Comparison of ENCODE assay signal across 1 cellular context in genomic region chr5:8413975-8414374, GRCh38.
TF ChIP-seq lines count a peak whose summit lies in the region.

No MANE protein-coding gene starts in this region.

TF ChIP-seq in H1, 55 proteins besides CTCF, POLR2A, EP300 and RAD21 (continued from another document):
- TF ChIP-seq, protein P1, sequence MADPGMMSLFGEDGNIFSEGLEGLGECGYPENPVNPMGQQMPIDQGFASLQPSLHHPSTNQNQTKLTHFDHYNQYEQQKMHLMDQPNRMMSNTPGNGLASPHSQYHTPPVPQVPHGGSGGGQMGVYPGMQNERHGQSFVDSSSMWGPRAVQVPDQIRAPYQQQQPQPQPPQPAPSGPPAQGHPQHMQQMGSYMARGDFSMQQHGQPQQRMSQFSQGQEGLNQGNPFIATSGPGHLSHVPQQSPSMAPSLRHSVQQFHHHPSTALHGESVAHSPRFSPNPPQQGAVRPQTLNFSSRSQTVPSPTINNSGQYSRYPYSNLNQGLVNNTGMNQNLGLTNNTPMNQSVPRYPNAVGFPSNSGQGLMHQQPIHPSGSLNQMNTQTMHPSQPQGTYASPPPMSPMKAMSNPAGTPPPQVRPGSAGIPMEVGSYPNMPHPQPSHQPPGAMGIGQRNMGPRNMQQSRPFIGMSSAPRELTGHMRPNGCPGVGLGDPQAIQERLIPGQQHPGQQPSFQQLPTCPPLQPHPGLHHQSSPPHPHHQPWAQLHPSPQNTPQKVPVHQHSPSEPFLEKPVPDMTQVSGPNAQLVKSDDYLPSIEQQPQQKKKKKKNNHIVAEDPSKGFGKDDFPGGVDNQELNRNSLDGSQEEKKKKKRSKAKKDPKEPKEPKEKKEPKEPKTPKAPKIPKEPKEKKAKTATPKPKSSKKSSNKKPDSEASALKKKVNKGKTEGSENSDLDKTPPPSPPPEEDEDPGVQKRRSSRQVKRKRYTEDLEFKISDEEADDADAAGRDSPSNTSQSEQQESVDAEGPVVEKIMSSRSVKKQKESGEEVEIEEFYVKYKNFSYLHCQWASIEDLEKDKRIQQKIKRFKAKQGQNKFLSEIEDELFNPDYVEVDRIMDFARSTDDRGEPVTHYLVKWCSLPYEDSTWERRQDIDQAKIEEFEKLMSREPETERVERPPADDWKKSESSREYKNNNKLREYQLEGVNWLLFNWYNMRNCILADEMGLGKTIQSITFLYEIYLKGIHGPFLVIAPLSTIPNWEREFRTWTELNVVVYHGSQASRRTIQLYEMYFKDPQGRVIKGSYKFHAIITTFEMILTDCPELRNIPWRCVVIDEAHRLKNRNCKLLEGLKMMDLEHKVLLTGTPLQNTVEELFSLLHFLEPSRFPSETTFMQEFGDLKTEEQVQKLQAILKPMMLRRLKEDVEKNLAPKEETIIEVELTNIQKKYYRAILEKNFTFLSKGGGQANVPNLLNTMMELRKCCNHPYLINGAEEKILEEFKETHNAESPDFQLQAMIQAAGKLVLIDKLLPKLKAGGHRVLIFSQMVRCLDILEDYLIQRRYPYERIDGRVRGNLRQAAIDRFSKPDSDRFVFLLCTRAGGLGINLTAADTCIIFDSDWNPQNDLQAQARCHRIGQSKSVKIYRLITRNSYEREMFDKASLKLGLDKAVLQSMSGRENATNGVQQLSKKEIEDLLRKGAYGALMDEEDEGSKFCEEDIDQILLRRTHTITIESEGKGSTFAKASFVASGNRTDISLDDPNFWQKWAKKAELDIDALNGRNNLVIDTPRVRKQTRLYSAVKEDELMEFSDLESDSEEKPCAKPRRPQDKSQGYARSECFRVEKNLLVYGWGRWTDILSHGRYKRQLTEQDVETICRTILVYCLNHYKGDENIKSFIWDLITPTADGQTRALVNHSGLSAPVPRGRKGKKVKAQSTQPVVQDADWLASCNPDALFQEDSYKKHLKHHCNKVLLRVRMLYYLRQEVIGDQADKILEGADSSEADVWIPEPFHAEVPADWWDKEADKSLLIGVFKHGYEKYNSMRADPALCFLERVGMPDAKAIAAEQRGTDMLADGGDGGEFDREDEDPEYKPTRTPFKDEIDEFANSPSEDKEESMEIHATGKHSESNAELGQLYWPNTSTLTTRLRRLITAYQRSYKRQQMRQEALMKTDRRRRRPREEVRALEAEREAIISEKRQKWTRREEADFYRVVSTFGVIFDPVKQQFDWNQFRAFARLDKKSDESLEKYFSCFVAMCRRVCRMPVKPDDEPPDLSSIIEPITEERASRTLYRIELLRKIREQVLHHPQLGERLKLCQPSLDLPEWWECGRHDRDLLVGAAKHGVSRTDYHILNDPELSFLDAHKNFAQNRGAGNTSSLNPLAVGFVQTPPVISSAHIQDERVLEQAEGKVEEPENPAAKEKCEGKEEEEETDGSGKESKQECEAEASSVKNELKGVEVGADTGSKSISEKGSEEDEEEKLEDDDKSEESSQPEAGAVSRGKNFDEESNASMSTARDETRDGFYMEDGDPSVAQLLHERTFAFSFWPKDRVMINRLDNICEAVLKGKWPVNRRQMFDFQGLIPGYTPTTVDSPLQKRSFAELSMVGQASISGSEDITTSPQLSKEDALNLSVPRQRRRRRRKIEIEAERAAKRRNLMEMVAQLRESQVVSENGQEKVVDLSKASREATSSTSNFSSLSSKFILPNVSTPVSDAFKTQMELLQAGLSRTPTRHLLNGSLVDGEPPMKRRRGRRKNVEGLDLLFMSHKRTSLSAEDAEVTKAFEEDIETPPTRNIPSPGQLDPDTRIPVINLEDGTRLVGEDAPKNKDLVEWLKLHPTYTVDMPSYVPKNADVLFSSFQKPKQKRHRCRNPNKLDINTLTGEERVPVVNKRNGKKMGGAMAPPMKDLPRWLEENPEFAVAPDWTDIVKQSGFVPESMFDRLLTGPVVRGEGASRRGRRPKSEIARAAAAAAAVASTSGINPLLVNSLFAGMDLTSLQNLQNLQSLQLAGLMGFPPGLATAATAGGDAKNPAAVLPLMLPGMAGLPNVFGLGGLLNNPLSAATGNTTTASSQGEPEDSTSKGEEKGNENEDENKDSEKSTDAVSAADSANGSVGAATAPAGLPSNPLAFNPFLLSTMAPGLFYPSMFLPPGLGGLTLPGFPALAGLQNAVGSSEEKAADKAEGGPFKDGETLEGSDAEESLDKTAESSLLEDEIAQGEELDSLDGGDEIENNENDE (IDR thresholded peaks at IDR 0.05; ENCODE audit: insufficient replicate concordance, low read length): no peak
- TF ChIP-seq KDM4A (IDR thresholded peaks at IDR 0.05; ENCODE audit: low read depth, low read length, severe bottlenecking): no peak
- no peak for TF ChIP-seq POLR2AphosphoS5 (IDR thresholded peaks at IDR 0.05; ENCODE audit: low read depth, low read length)
